ENCODE assay signal across 23 cellular contexts in genomic region chr1:63595435-63595834, GRCh38. TPM values are rescaled to one million over a fixed set of nuclear protein-coding genes. Genes with fewer than 3 reads are reported as not detected.
DNase-seq lines count a peak whose midpoint lies in the region; ATAC-seq and TF ChIP-seq lines count a peak whose summit lies in the region.
"Had no signal": no experiment of that assay in that cellular context is flagged by ENCODE, and none has a peak within 500 bp of the region (broad histone marks: within the 10 kb centered on the region; RNA-seq: fewer than 3 reads in every experiment).

No MANE protein-coding gene starts in this region.

- H3K9ac ChIP-seq in PC-3 (ENCODE audit: low read length) (no peak overlapping the region), subcutaneous abdominal adipose tissue (ENCODE audit: low read length in 5 of 5) (no peak overlapping the region)

- H3K79me2 ChIP-seq in PC-3 (ENCODE audit: low read length): peaks cover 80% of the 10 kb centered on the region

- peak overlapping the region; percentile 40 for H3K4me3 Mint-ChIP-seq in activated naive CD4-positive, alpha-beta T cell treated with anti-CD3 and anti-CD28 coated beads for 36 hours
- H3K4me3 Mint-ChIP-seq in brain: peak overlapping the region; percentile 12 to 60 (median 54)

- peak overlapping the region; percentile 89; the same call in 1 of the 2 replicates for H3K4me2 ChIP-seq in PC-3 (ENCODE audit: low read length)

- peaks cover 22% of the 10 kb centered on the region for H3K4me1 Mint-ChIP-seq in activated naive CD4-positive, alpha-beta T cell treated with anti-CD3 and anti-CD28 coated beads for 36 hours (ENCODE audit: low read depth)
- H3K4me1 Mint-ChIP-seq in brain: peaks cover 36% of the 10 kb centered on the region

- no peak for TF ChIP-seq CTCF in PC-3 (conservative IDR thresholded peaks at IDR 0.05; ENCODE audit: low read depth, low read length)
- TF ChIP-seq CTCF in brain (conservative IDR thresholded peaks at IDR 0.05): no peak

- no peaks in the 10 kb centered on the region for H3K36me3 Mint-ChIP-seq in activated naive CD4-positive, alpha-beta T cell treated with anti-CD3 and anti-CD28 coated beads for 36 hours (ENCODE audit: low read depth)
- H3K36me3 Mint-ChIP-seq in brain: peaks cover 33% of the 10 kb centered on the region

- POLR2A ChIA-PET in PC-3 (lab: Charles Lee; ENCODE audit: unreplicated experiment): no interaction called here

- no peak for DNase-seq in activated naive CD4-positive, alpha-beta T cell treated with anti-CD3 and anti-CD28 coated beads for 36 hours
- DNase-seq in activated naive CD4-positive, alpha-beta T cell (lab: John Stamatoyannopoulos, UW): no peak
- no peak for DNase-seq in PC-3
- DNase-seq in NCI-H446 treated with DMSO at 0.1 percent for 48 hours (lab: John Stamatoyannopoulos, UW): no peak
- DNase-seq in SKM-1 treated with dmso at 0.1 percent for 144 hours (lab: John Stamatoyannopoulos, UW; ENCODE audit: unreplicated experiment): no peak
- DNase-seq: ACHN; activated CD4-positive, CD25-positive, alpha-beta regulatory T cell; activated CD8-positive, alpha-beta memory T cell treated with anti-CD3 and anti-CD28 coated beads, Interleukin-2, amount 50 U/mL, for 48 hours; body of pancreas; CD4-positive, alpha-beta memory T cell; DMS53; heart right ventricle; IMR-90; lower lobe of right lung; MM.1S; NCI-H146; posterior cingulate gyrus had no signal

- no peaks in the 10 kb centered on the region for H3K9me2 ChIP-seq in PC-3 (replicated peaks; ENCODE audit: low read length)

- H3K27ac ChIP-seq in PC-3 (ENCODE audit: low read length) (no peak overlapping the region), subcutaneous abdominal adipose tissue (ENCODE audit: low read depth, low read length) (peak overlapping the region; percentile 4)
- H3K27ac ChIP-seq: HL-60, lower lobe of right lung, SJSA1 had no signal

- ATAC-seq in PC-3 (no peak), GM21723 (IDR thresholded peaks at IDR 0.05; ENCODE audit: unreplicated experiment) (no peak)
- ATAC-seq: body of pancreas, heart right ventricle, lower lobe of right lung, Panc1 had no signal

- H3K9me3 ChIP-seq in PC-3 (ENCODE audit: low read length) (no peaks in the 10 kb centered on the region), subcutaneous abdominal adipose tissue (ENCODE audit: control insufficient read depth in 5 of 5, low read length in 5 of 5) (no peaks in the 10 kb centered on the region)
- H3K9me3 ChIP-seq: body of pancreas, heart right ventricle, lower lobe of right lung, SJSA1 had no signal

- no TSS peak for BruUV-seq in PC-3 (replicated peaks; lab: Mats Ljungman, UMichigan)

- H3K9me3 Mint-ChIP-seq in activated naive CD4-positive, alpha-beta T cell treated with anti-CD3 and anti-CD28 coated beads for 36 hours: no peaks in the 10 kb centered on the region
- H3K9me3 Mint-ChIP-seq in brain: peaks cover 0 to 3% (median 0%) of the 10 kb centered on the region in 5 experiments

- H3K4me3 ChIP-seq in PC-3 (ENCODE audit: low read length): peak overlapping the region; percentile 97; the same call in 1 of the 2 replicates
- H3K4me3 ChIP-seq in subcutaneous abdominal adipose tissue (ENCODE audit: low read depth in 1 of 5, low read length in 5 of 5): no peak overlapping the region
- H3K4me3 ChIP-seq: body of pancreas, SJSA1 had no signal

- peaks cover 16% of the 10 kb centered on the region; the same call in 1 of the 2 replicates for H4K20me1 ChIP-seq in PC-3 (ENCODE audit: low read length)

- CTCF ChIA-PET in activated naive CD4-positive, alpha-beta T cell treated with anti-CD3 and anti-CD28 coated beads for 36 hours (lab: Charles Lee): no interaction called here
- CTCF ChIA-PET in PC-3 (lab: Charles Lee): no interaction called here

- H3K27ac Mint-ChIP-seq in activated naive CD4-positive, alpha-beta T cell treated with anti-CD3 and anti-CD28 coated beads for 36 hours: peak overlapping the region; percentile 35
- no peak overlapping the region for H3K27ac Mint-ChIP-seq in brain

- H3K27me3 ChIP-seq in PC-3 (ENCODE audit: low read length): no peaks in the 10 kb centered on the region
- H3K27me3 ChIP-seq in subcutaneous abdominal adipose tissue (ENCODE audit: control insufficient read depth in 5 of 5, insufficient read depth in 4 of 5, low read length in 5 of 5): no peaks in the 10 kb centered on the region
- H3K27me3 ChIP-seq: body of pancreas, heart right ventricle, SJSA1 had no signal

- H3K27me3 Mint-ChIP-seq in activated naive CD4-positive, alpha-beta T cell treated with anti-CD3 and anti-CD28 coated beads for 36 hours (ENCODE audit: low read depth): no peaks in the 10 kb centered on the region
- H3K27me3 Mint-ChIP-seq in brain: peaks cover 19% of the 10 kb centered on the region
- H3K27me3 Mint-ChIP-seq: CD4-positive, alpha-beta memory T cell had no signal

- H3K36me3 ChIP-seq in PC-3 (ENCODE audit: low read depth, low read length) (no peaks in the 10 kb centered on the region), subcutaneous abdominal adipose tissue (ENCODE audit: control insufficient read depth in 5 of 5, insufficient read depth in 5 of 5, low read length in 5 of 5) (no peaks in the 10 kb centered on the region)
- H3K36me3 ChIP-seq: heart right ventricle, lower lobe of right lung, SJSA1 had no signal

- H3F3A ChIP-seq in PC-3 (ENCODE audit: low read length, unreplicated experiment): no peaks in the 10 kb centered on the region

- intact Hi-C loops in activated naive CD4-positive, alpha-beta T cell treated with anti-CD3 and anti-CD28 coated beads for 36 hours (cut with micrococcal nuclease): no loop called here
- intact Hi-C loops in PC-3 (cut with micrococcal nuclease): no loop called here

- H3K4me1 ChIP-seq in PC-3 (ENCODE audit: insufficient read depth, low read length) (peaks cover 33% of the 10 kb centered on the region), subcutaneous abdominal adipose tissue (ENCODE audit: control insufficient read depth in 5 of 5, insufficient read depth in 5 of 5, low read length in 5 of 5) (peaks cover 0 to 38% (median 23%) of the 10 kb centered on the region in 5 donors)

- H2AFZ ChIP-seq in PC-3 (ENCODE audit: low read length): no peak overlapping the region

RNA-seq across cellular contexts. Expression of gene PGM1, which starts 2.2 kb away (rescaled TPM):
- 10 to 100 TPM; 25.3 to 27.5 TPM for total RNA-seq in activated naive CD4-positive, alpha-beta T cell treated with anti-CD3 and anti-CD28 coated beads for 36 hours
- 124 and 132 TPM in 2 replicates for total RNA-seq in PC-3 (2014; rRNA removed)
- polyA plus RNA-seq in brain (ENCODE audit: insufficient read depth, low read depth, low replicate concordance): 39.5 TPM
